ENCODE assay signal across 24 cellular contexts in the genomic region with DNA sequence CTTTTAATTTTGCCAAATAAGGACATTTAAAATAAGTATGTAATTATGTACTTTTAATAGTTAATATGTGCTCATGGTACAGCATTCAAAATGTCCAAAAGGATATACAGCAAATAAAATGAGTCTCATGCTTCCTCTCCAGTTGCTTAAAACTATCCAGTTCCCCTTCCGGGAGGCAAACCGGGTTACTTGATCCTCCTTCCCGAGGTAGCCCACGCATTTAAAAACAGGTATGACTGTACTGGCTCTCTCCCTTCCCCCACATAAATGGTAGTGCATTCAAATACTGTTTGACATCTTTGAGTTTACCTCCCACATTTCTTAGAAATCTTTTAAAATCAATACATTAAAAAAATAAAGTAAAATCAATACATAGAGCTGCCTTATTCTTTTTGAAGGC.
A peak's percentile ranks its signal among the peaks of the same experiment; 100 is the strongest.
DNase-seq lines count a peak whose midpoint lies in the region; ATAC-seq and TF ChIP-seq lines count a peak whose summit lies in the region.
"Had no signal": no experiment of that assay in that cellular context is flagged by ENCODE, and none has a peak within 500 bp of the region (broad histone marks: within the 10 kb centered on the region; RNA-seq: fewer than 3 reads in every experiment).

No MANE protein-coding gene starts in this region.

- no peaks in the 10 kb centered on the region for H3K9me3 ChIP-seq in thyroid gland
- H3K9me3 ChIP-seq: SK-N-SH had no signal

- H3K36me3 ChIP-seq in thyroid gland: peaks cover 0 to 8% of the 10 kb centered on the region in 2 donors

- no peaks in the 10 kb centered on the region for H3K27me3 Mint-ChIP-seq in central memory CD8-positive, alpha-beta T cell
- H3K27me3 Mint-ChIP-seq in nephron (ENCODE audit: low read depth): no peaks in the 10 kb centered on the region

- TF ChIP-seq CTCF in nephron (IDR thresholded peaks at IDR 0.05; ENCODE audit: unreplicated experiment in 3 of 3) (no peak), thyroid gland (IDR thresholded peaks at IDR 0.05) (no peak)

- no peak for TF ChIP-seq POLR2A in thyroid gland (IDR thresholded peaks at IDR 0.05)

- H3K27ac Mint-ChIP-seq in central memory CD8-positive, alpha-beta T cell (ENCODE audit: low read depth): peak overlapping the region; percentile 80
- H3K27ac Mint-ChIP-seq in nephron: peak overlapping the region in 2 of 3 experiments; percentile 22 to 59

- H3K27me3 ChIP-seq in thyroid gland: no peaks in the 10 kb centered on the region
- H3K27me3 ChIP-seq: BLaER1, MG63 had no signal

- no peak for ATAC-seq in central memory CD8-positive, alpha-beta T cell (replicated peaks; ENCODE audit: extremely low read depth, poor library complexity, severe bottlenecking)
- ATAC-seq in GM18870 (IDR thresholded peaks at IDR 0.05; ENCODE audit: unreplicated experiment) (no peak), HG03175 (IDR thresholded peaks at IDR 0.05; ENCODE audit: unreplicated experiment) (no peak)
- ATAC-seq: HepG2, K562, Panc1 had no signal

- peak overlapping the region; percentile 16 to 73 (median 44) for H3K27ac ChIP-seq in thyroid gland
- H3K27ac ChIP-seq: 22Rv1, BLaER1, HL-60 had no signal

- H3K36me3 Mint-ChIP-seq in central memory CD8-positive, alpha-beta T cell (ENCODE audit: insufficient read depth): peaks cover 27% of the 10 kb centered on the region
- peaks cover 44% of the 10 kb centered on the region for H3K36me3 Mint-ChIP-seq in nephron (ENCODE audit: low read depth)

- no peak overlapping the region for H3K4me3 Mint-ChIP-seq in central memory CD8-positive, alpha-beta T cell
- H3K4me3 Mint-ChIP-seq in nephron: no peak overlapping the region

- WGBS in thyroid gland, 2 donors: 58 to 60% methylated on average over 4 of the region's 4 CpGs

- peaks cover 45% of the 10 kb centered on the region for H3K4me1 Mint-ChIP-seq in central memory CD8-positive, alpha-beta T cell
- peaks cover 10% of the 10 kb centered on the region for H3K4me1 Mint-ChIP-seq in nephron

- H3K4me1 ChIP-seq in thyroid gland: peaks cover 28 to 29% of the 10 kb centered on the region in 2 donors
- H3K4me1 ChIP-seq: BLaER1 had no signal

- no peak overlapping the region for H3K4me3 ChIP-seq in thyroid gland (replicated peaks in 1 of 3)
- H3K4me3 ChIP-seq: BLaER1, K562, MG63 had no signal

- intact Hi-C loops in thyroid gland (cut with DNase I): no loop called here

- DNase-seq in NCI-H82 (lab: John Stamatoyannopoulos, UW) (peak; percentile 22), NCI-H82 treated with DMSO at 0.1 percent for 48 hours (lab: John Stamatoyannopoulos, UW; ENCODE audit: unreplicated experiment) (no peak), thyroid gland (no peak), islet precursor cell (no peak)
- no peak for DNase-seq in central memory CD8-positive, alpha-beta T cell (ENCODE audit: low spot score in 2 of 2)
- DNase-seq: ACHN, DMS53, GDM1, NCI-H1417, NCI-H187 treated with DMSO at 0.1 percent for 48 hours, NCI-H2107, NCI-H748 treated with DMSO at 0.1 percent for 48 hours, SIG-M5, SK-N-SH had no signal

- H3K9me3 Mint-ChIP-seq in central memory CD8-positive, alpha-beta T cell: no peaks in the 10 kb centered on the region
- H3K9me3 Mint-ChIP-seq in nephron: peaks cover 18% of the 10 kb centered on the region
